Comparison of ENCODE assay signal across 13 cellular contexts in genomic region chr17:32482568-32483320, GRCh38. TPM values are rescaled to one million over a fixed set of nuclear protein-coding genes. Genes with fewer than 3 reads are reported as not detected.
A peak's percentile ranks its signal among the peaks of the same experiment; 100 is the strongest.
DNase-seq lines count a peak whose midpoint lies in the region; ATAC-seq and TF ChIP-seq lines count a peak whose summit lies in the region.
"Had no signal": no experiment of that assay in that cellular context is flagged by ENCODE, and none has a peak within 500 bp of the region (broad histone marks: within the 10 kb centered on the region; RNA-seq: fewer than 3 reads in every experiment).

No MANE protein-coding gene starts in this region.

- no peak overlapping the region for H4K8ac ChIP-seq in trophoblast cell (ENCODE audit: low read depth, low read length)

- H3K79me1 ChIP-seq in trophoblast cell (ENCODE audit: low read length): peaks cover 3% of the 10 kb centered on the region

- H3K36me3 ChIP-seq in SK-N-SH (replicated peaks in 1 of 2; ENCODE audit: control insufficient read depth in 1 of 2, insufficient read depth in 2 of 2, low read length in 1 of 2): peaks cover 17 to 52% of the 10 kb centered on the region in 2 experiments
- H3K36me3 ChIP-seq in OCI-LY7 (ENCODE audit: insufficient read depth, low read length): peaks cover 52% of the 10 kb centered on the region
- H3K36me3 ChIP-seq in endocrine pancreas (ENCODE audit: control insufficient read depth, insufficient read depth, low read length): peaks cover 13% of the 10 kb centered on the region
- peaks cover 21 to 36% of the 10 kb centered on the region in 2 experiments for H3K36me3 ChIP-seq in trophoblast cell (ENCODE audit: control insufficient read depth in 1 of 2, insufficient read depth in 2 of 2, low read length in 2 of 2)

- H3K18ac ChIP-seq in trophoblast cell (ENCODE audit: low read length): no peak overlapping the region

- TF ChIP-seq EP300 in SK-N-SH (IDR thresholded peaks at IDR 0.05; ENCODE audit: borderline replicate concordance in 1 of 2, low read depth in 1 of 2, low read length in 1 of 2): no peak

- ATAC-seq in SK-N-SH treated with all-trans-retinoic acid at 6 μM for 48 hours (no peak), sciatic nerve (no peak), HG03139 (IDR thresholded peaks at IDR 0.05; ENCODE audit: unreplicated experiment) (no peak)

- no peak overlapping the region for H3K23ac ChIP-seq in trophoblast cell (ENCODE audit: low read length)

- POLR2A ChIA-PET in SK-N-SH (lab: Yijun Ruan, JAX): interaction anchor here (1.2 kb wide), 1 partner anchor 19 kb away, joined by 4 read pairs; no protein-coding TSS in a partner anchor
- POLR2A ChIA-PET in OCI-LY7 (lab: Charles Lee): interaction anchor here (0.8 kb wide), 1 partner anchor 16 kb away, joined by 4 read pairs; no protein-coding TSS in a partner anchor

- H3K4me2 ChIP-seq in SK-N-SH (no peak overlapping the region), OCI-LY7 (ENCODE audit: low read length) (peak overlapping the region; percentile 55), trophoblast cell (ENCODE audit: low read length) (no peak overlapping the region)
- H3K4me2 ChIP-seq: A549 had no signal

- H2AFZ ChIP-seq in SK-N-SH (ENCODE audit: low read depth) (no peak overlapping the region), OCI-LY7 (ENCODE audit: low read length) (no peak overlapping the region), trophoblast cell (ENCODE audit: insufficient read depth, low read length, poor library complexity) (no peak overlapping the region)

- CTCF ChIA-PET in SK-N-SH (lab: Yijun Ruan, JAX): interaction anchor here (0.6 to 11.0 kb wide), 17 partner anchors 12 to 395 kb away, joined by 3 to 102 read pairs (median 5); partner anchors contain the start of genes MYO1D and PSMD11
- CTCF ChIA-PET in OCI-LY7 (lab: Charles Lee; ENCODE audit: unreplicated experiment): interaction anchor here (0.6 to 1.5 kb wide), 2 partner anchors 14 to 135 kb away, joined by 3 to 4 read pairs; no protein-coding TSS in a partner anchor

- DNase-seq in SK-N-SH (no peak), OCI-LY7 (ENCODE audit: low spot score) (peak; percentile 63), sciatic nerve (ENCODE audit: low spot score) (peak; percentile 55), trophoblast cell (no peak), mucosa of gallbladder (ENCODE audit: low spot score) (no peak)
- DNase-seq: activated naive CD4-positive, alpha-beta T cell; cortex of kidney; stimulated activated CD4-positive, alpha-beta T cell treated with anti-CD3 and anti-CD28 coated beads, Interleukin-4, amount 100 ng/mL, for 1 hour had no signal

- H3K9me2 ChIP-seq in SK-N-SH: no peaks in the 10 kb centered on the region
- no peaks in the 10 kb centered on the region for H3K9me2 ChIP-seq in OCI-LY7 (ENCODE audit: insufficient read depth, low read length)

- no peak overlapping the region for H2AK5ac ChIP-seq in trophoblast cell (ENCODE audit: low read length)

- H4K20me1 ChIP-seq in SK-N-SH (ENCODE audit: insufficient read depth) (no peaks in the 10 kb centered on the region), OCI-LY7 (ENCODE audit: insufficient read depth, low read length) (0 out of 2 replicates have a peak, but pooled peaks cover 3% of the 10 kb centered on the region)

- WGBS in SK-N-SH (ENCODE audit: low lambda C conversion rate): 88% methylated on average over 11 of the region's 11 CpGs
- no CpG with 5 or more reads among the region's 11 CpGs for WGBS in trophoblast cell (ENCODE audit: extremely low coverage, insufficient coverage, insufficient read length)

- H3K4me3 ChIP-seq in SK-N-SH (ENCODE audit: low read depth in 2 of 2, low read length in 1 of 2) (no peak overlapping the region), OCI-LY7 (ENCODE audit: low read depth, low read length, poor library complexity, severe bottlenecking) (no peak overlapping the region), endocrine pancreas (ENCODE audit: control insufficient read depth, insufficient read depth, low read length) (no peak overlapping the region), trophoblast cell (ENCODE audit: low read depth, low read length) (no peak overlapping the region)
- H3K4me3 ChIP-seq: A549, SJCRH30 had no signal

- H4K91ac ChIP-seq in trophoblast cell (ENCODE audit: low read depth, low read length): no peak overlapping the region

- no peaks in the 10 kb centered on the region for H3K9me3 ChIP-seq in SK-N-SH
- H3K9me3 ChIP-seq in OCI-LY7 (ENCODE audit: low read length): no peaks in the 10 kb centered on the region
- H3K9me3 ChIP-seq in endocrine pancreas (ENCODE audit: control insufficient read depth, low read length): no peaks in the 10 kb centered on the region
- H3K9me3 ChIP-seq in trophoblast cell (ENCODE audit: insufficient read depth, low read depth, low read length): no peaks in the 10 kb centered on the region
- H3K9me3 ChIP-seq: A549, SJCRH30 had no signal

- no peak overlapping the region for H2BK120ac ChIP-seq in trophoblast cell (ENCODE audit: insufficient read depth, low read length, poor library complexity)

- H2BK5ac ChIP-seq in trophoblast cell (ENCODE audit: low read depth, low read length, poor library complexity): no peak overlapping the region

- peak overlapping the region; percentile 4 to 26; a peak in 3 of 4 replicates for H3K27ac ChIP-seq in SK-N-SH (ENCODE audit: low read depth in 2 of 2, low read length in 1 of 2)
- H3K27ac ChIP-seq in OCI-LY7 (ENCODE audit: low read depth, low read length, poor library complexity, severe bottlenecking): peak overlapping the region; percentile 64
- H3K27ac ChIP-seq in trophoblast cell (ENCODE audit: low read depth, low read length): no peak overlapping the region
- H3K27ac ChIP-seq: A549, SJCRH30 had no signal

- intact Hi-C loops in OCI-LY7 (cut with micrococcal nuclease; ENCODE audit: unreplicated experiment): loop anchor here (1.0 kb wide), 5 partner anchors 41 to 273 kb away; no protein-coding TSS in a partner anchor
- intact Hi-C loops in sciatic nerve (cut with DNase I): no loop called here

- no TSS peak for BruUV-seq in OCI-LY7 (replicated peaks; lab: Mats Ljungman, UMichigan)

- H3K14ac ChIP-seq in trophoblast cell (ENCODE audit: low read length): no peak overlapping the region

- H3F3A ChIP-seq in SK-N-SH (replicated peaks; ENCODE audit: insufficient read depth): peaks cover 25% of the 10 kb centered on the region

- no peak overlapping the region for H2BK12ac ChIP-seq in trophoblast cell (ENCODE audit: low read length)

- H3K9ac ChIP-seq in SK-N-SH (no peak overlapping the region), endocrine pancreas (ENCODE audit: control insufficient read depth, insufficient read depth, low read length) (peak overlapping the region; percentile 14), trophoblast cell (ENCODE audit: low read length) (no peak overlapping the region)

- H3K27me3 ChIP-seq in SK-N-SH (ENCODE audit: insufficient read depth): no peaks in the 10 kb centered on the region
- no peaks in the 10 kb centered on the region for H3K27me3 ChIP-seq in endocrine pancreas (ENCODE audit: control insufficient read depth, insufficient read depth, low read length)
- H3K27me3 ChIP-seq in trophoblast cell (ENCODE audit: insufficient read depth, low read length): no peaks in the 10 kb centered on the region
- H3K27me3 ChIP-seq: SJCRH30 had no signal

- H3K4ac ChIP-seq in trophoblast cell (ENCODE audit: low read depth, low read length): no peak overlapping the region

- H3K79me2 ChIP-seq in SK-N-SH (ENCODE audit: insufficient read depth): no peaks in the 10 kb centered on the region
- H3K79me2 ChIP-seq in OCI-LY7 (ENCODE audit: insufficient read depth, low read depth, low read length): no peaks in the 10 kb centered on the region
- H3K79me2 ChIP-seq in trophoblast cell (ENCODE audit: control insufficient read depth, insufficient read depth, low read length, poor library complexity): peaks cover 2% of the 10 kb centered on the region

- H3K4me1 ChIP-seq in SK-N-SH (ENCODE audit: control insufficient read depth in 1 of 2, insufficient read depth in 2 of 2, low read depth in 1 of 2, low read length in 1 of 2) (peaks cover 0 to 20% of the 10 kb centered on the region in 2 experiments; a peak in 1 of 4 replicates), OCI-LY7 (ENCODE audit: insufficient read depth, low read length, poor library complexity, severe bottlenecking) (peaks cover 37% of the 10 kb centered on the region), endocrine pancreas (ENCODE audit: control insufficient read depth, insufficient read depth, low read length) (no peaks in the 10 kb centered on the region), trophoblast cell (ENCODE audit: control insufficient read depth in 1 of 2, insufficient read depth in 2 of 2, low read length in 2 of 2) (peaks cover 7% of the 10 kb centered on the region in 2 experiments)

- TF ChIP-seq CTCF in SK-N-SH (IDR thresholded peaks at IDR 0.05) (no peak), OCI-LY7 (conservative IDR thresholded peaks at IDR 0.05; ENCODE audit: low read length) (no peak)

- no peak overlapping the region for H4K12ac ChIP-seq in trophoblast cell (ENCODE audit: low read depth, low read length)

- TF ChIP-seq RAD21 in SK-N-SH (IDR thresholded peaks at IDR 0.05; ENCODE audit: low read length): no peak

TF ChIP-seq in SK-N-SH, 30 proteins besides CTCF, POLR2A, EP300 and RAD21 (continues in another document):
- TF ChIP-seq MEF2A (IDR thresholded peaks at IDR 0.05; ENCODE audit: borderline replicate concordance, low read depth) (no peak), POLR2AphosphoS5 (IDR thresholded peaks at IDR 0.05; ENCODE audit: low read depth, low read length) (no peak), NRF1 (IDR thresholded peaks at IDR 0.05; ENCODE audit: low read depth, low read length) (no peak)

TF ChIP-seq in SK-N-SH treated with all-trans-retinoic acid at 6 μM for 48 hours, 23 proteins besides CTCF, POLR2A, EP300 and RAD21 (continues in another document):
- no peak for TF ChIP-seq ZFP30 (CRISPR knock-in tag; IDR thresholded peaks at IDR 0.05)

RNA-seq across cellular contexts. Expression of gene CDK5R1, which starts 4.0 kb away (rescaled TPM):
- polyA plus RNA-seq in SK-N-SH (2012; rRNA removed): 1.0 and 1.4 TPM in 2 replicates
- 1.3 and 2.0 TPM in 2 replicates for polyA plus RNA-seq in SK-N-SH (2012; cell fraction: cytosol; rRNA removed)
- 2.4 and 2.9 TPM in 2 replicates for polyA plus RNA-seq in SK-N-SH (2012; cell fraction: nucleus; rRNA removed)
- 0.51 and 1.3 TPM in 2 replicates for total RNA-seq in OCI-LY7 (2014; rRNA removed; shearing (Covaris generic))
- total RNA-seq in OCI-LY7 (2022): 2.0 and 2.2 TPM in 2 replicates
- 1.3 TPM for total RNA-seq in sciatic nerve
- 1.7 and 2.0 TPM in 2 replicates for polyA plus RNA-seq in trophoblast cell (2013)
- 2.0 TPM for total RNA-seq in mucosa of gallbladder

RNA-seq across cellular contexts. Expression of gene PSMD11, which starts 38.4 kb away (rescaled TPM):
- polyA plus RNA-seq in SK-N-SH (2012; rRNA removed): 63.1 and 81.9 TPM in 2 replicates
- polyA plus RNA-seq in SK-N-SH (2012; cell fraction: cytosol; rRNA removed): 55.5 and 60.2 TPM in 2 replicates
- 53.6 and 83.8 TPM in 2 replicates for polyA plus RNA-seq in SK-N-SH (2012; cell fraction: nucleus; rRNA removed)
- 81.0 and 89.3 TPM in 2 replicates for total RNA-seq in OCI-LY7 (2014; rRNA removed; shearing (Covaris generic))
- total RNA-seq in OCI-LY7 (2022): 123 and 137 TPM in 2 replicates
- 58.8 TPM for total RNA-seq in sciatic nerve
- 167 and 174 TPM in 2 replicates for polyA plus RNA-seq in trophoblast cell (2013)
- total RNA-seq in mucosa of gallbladder: 61.7 TPM

Comparison
In these comparisons a context has a peak if more than half of its experiments do, and no peak if none do; other contexts are left out.
1. DNase-seq: peak in OCI-LY7 (single experiment) and sciatic nerve (single experiment); none in SK-N-SH (single experiment), trophoblast cell (0 of 2) and mucosa of gallbladder (single experiment).